In the genomic region with DNA sequence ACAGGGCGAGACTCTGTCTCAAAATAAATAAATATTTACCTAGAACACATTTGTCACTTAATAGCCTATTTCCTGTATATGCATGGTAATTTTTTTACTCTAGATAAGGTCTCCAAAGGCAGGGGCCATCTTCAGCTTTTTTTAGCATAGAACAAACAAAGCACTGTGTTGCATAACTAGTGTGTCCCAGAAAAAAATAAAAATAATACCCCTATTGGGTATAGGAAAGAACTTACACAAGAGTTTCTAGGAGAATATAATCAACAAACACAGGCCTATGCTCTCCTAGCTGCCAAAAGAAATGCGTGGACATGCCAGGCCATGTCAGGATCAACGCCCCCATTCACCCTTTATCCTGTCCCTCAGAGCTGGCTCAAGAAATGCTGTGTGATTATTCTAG, we compare ENCODE assay signal across 1 cellular context.
A peak's percentile ranks its signal among the peaks of the same experiment; 100 is the strongest.
TF ChIP-seq lines count a peak whose summit lies in the region.

No MANE protein-coding gene starts in this region.

TF ChIP-seq in HepG2, 621 proteins besides CTCF, POLR2A, EP300 and RAD21 (continued from another document):
- TF ChIP-seq, protein P1, sequence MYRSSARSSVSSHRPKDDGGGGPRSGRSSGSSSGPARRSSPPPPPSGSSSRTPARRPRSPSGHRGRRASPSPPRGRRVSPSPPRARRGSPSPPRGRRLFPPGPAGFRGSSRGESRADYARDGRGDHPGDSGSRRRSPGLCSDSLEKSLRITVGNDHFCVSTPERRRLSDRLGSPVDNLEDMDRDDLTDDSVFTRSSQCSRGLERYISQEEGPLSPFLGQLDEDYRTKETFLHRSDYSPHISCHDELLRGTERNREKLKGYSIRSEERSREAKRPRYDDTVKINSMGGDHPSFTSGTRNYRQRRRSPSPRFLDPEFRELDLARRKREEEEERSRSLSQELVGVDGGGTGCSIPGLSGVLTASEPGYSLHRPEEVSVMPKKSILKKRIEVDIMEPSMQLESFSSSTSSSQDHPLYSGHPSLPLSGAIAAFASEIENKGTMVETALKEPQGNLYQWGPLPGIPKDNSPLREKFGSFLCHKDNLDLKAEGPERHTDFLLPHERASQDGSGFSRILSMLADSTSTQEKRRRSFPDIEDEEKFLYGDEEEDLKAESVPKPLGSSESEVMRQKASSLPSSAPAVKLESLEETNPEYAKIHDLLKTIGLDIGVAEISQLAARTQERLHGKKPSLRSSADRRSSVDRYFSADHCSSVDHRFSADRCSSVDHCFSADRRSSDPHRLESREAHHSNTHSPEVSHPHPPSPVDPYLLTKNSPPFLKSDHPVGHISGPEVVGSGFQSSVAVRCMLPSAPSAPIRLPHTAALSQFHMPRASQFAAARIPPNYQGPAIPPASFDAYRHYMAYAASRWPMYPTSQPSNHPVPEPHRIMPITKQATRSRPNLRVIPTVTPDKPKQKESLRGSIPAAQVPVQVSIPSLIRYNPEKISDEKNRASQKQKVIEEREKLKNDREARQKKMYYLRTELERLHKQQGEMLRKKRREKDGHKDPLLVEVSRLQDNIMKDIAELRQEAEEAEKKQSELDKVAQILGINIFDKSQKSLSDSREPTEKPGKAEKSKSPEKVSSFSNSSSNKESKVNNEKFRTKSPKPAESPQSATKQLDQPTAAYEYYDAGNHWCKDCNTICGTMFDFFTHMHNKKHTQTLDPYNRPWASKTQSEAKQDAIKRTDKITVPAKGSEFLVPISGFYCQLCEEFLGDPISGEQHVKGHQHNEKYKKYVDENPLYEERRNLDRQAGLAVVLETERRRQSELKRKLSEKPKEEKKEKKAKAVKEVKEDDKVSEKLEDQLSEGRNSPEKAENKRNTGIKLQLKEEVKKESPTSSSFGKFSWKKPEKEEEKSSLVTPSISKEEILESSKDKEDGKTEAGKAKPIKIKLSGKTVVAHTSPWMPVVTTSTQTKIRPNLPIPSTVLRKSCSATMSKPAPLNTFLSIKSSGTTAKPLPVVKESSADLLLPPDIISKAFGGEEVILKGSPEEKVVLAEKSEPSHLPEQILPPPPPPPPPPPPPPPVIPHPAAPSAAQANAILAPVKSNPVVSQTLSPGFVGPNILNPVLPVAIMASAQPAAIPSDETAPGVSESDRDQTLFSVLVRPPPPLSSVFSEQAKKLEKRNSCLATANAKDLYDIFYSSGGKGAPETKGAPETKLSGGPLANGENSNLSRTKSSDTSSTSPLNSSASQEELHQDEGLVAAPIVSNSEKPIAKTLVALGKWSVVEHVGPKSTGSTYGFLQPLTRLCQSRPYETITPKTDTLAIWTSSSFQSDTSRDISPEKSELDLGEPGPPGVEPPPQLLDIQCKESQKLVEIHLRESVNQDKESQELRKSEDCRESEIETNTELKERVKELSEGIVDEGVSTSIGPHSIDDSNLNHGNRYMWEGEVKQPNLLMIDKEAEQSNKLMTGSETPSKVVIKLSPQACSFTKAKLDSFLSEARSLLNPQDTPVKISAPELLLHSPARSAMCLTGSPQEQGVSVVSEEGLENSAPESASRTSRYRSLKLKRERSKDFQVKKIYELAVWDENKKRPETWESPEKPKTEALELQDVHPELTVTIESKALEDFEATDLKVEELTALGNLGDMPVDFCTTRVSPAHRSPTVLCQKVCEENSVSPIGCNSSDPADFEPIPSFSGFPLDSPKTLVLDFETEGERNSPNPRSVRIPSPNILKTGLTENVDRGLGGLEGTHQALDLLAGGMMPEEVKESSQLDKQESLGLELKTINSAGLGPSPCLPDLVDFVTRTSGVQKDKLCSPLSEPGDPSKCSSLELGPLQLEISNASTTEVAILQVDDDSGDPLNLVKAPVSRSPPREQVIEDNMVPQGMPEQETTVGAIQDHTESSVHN (CRISPR knock-in tag; IDR thresholded peaks at IDR 0.05) = no peak
- TF ChIP-seq, protein P2, sequence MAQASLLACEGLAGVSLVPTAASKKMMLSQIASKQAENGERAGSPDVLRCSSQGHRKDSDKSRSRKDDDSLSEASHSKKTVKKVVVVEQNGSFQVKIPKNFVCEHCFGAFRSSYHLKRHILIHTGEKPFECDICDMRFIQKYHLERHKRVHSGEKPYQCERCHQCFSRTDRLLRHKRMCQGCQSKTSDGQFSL (CRISPR knock-in tag; IDR thresholded peaks at IDR 0.05) = no peak
- TF ChIP-seq, protein P3, sequence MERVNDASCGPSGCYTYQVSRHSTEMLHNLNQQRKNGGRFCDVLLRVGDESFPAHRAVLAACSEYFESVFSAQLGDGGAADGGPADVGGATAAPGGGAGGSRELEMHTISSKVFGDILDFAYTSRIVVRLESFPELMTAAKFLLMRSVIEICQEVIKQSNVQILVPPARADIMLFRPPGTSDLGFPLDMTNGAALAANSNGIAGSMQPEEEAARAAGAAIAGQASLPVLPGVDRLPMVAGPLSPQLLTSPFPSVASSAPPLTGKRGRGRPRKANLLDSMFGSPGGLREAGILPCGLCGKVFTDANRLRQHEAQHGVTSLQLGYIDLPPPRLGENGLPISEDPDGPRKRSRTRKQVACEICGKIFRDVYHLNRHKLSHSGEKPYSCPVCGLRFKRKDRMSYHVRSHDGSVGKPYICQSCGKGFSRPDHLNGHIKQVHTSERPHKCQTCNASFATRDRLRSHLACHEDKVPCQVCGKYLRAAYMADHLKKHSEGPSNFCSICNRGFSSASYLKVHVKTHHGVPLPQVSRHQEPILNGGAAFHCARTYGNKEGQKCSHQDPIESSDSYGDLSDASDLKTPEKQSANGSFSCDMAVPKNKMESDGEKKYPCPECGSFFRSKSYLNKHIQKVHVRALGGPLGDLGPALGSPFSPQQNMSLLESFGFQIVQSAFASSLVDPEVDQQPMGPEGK (CRISPR knock-in tag; IDR thresholded peaks at IDR 0.05) = no peak
- TF ChIP-seq NR2F6 (IDR thresholded peaks at IDR 0.05) (0 out of 2 replicates have a peak, but pooled peaks have one; percentile 22), NR2F6 (CRISPR knock-in tag; IDR thresholded peaks at IDR 0.05) (no peak)
TF ChIP-seq in HepG2: peak in this region for 22.
